10 cellular contexts compared by ENCODE assay signal in genomic region chr17:39702901-39703893, GRCh38. TPM values are rescaled to one million over a fixed set of nuclear protein-coding genes. Genes with fewer than 3 reads are reported as not detected.
DNase-seq lines count a peak whose midpoint lies in the region; ATAC-seq and TF ChIP-seq lines count a peak whose summit lies in the region.
"Had no signal": no experiment of that assay in that cellular context is flagged by ENCODE, and none has a peak within 500 bp of the region (broad histone marks: within the 10 kb centered on the region; RNA-seq: fewer than 3 reads in every experiment).

No MANE protein-coding gene starts in this region.

- DNase-seq in GM13977 (ENCODE audit: low spot score) (peak; percentile 80), NCI-H2196 treated with DMSO at 0.1 percent for 48 hours (lab: John Stamatoyannopoulos, UW; ENCODE audit: unreplicated experiment) (peak; percentile 3), left ventricle myocardium superior (peak; percentile 35), renal cortical epithelial cell (ENCODE audit: low read depth) (peak; percentile 50), OCI-M2 (lab: John Stamatoyannopoulos, UW; ENCODE audit: unreplicated experiment) (no peak)
- DNase-seq in activated T-cell treated with anti-CD3 and anti-CD28 coated beads, Interleukin-2, amount 50 U/mL, for 4 hours: no peak
- no peak for DNase-seq in activated CD4-positive, alpha-beta memory T cell treated with anti-CD3 and anti-CD28 coated beads, Interleukin-2, amount 10 ng/mL, durations not matched to agents 7 days and 5 days
- DNase-seq: activated T-cell treated with anti-CD3 and anti-CD28 coated beads, Interleukin-2, amount 50 U/mL, for 72 hours; testis had no signal

- no peak overlapping the region for H3K27ac Mint-ChIP-seq in activated CD4-positive, alpha-beta memory T cell treated with anti-CD3 and anti-CD28 coated beads, Interleukin-2, amount 10 ng/mL, durations not matched to agents 7 days and 5 days
- H3K27ac Mint-ChIP-seq: activated T-cell treated with anti-CD3 and anti-CD28 coated beads, Interleukin-2, amount 50 U/mL, for 72 hours had no signal

- TF ChIP-seq CTCF in GM13977 (IDR thresholded peaks at IDR 0.05; ENCODE audit: extremely low read depth, insufficient read depth, missing control alignments): no peak

- peaks cover 30% of the 10 kb centered on the region for H3K27me3 Mint-ChIP-seq in activated T-cell treated with anti-CD3 and anti-CD28 coated beads, Interleukin-2, amount 50 U/mL, for 4 hours (ENCODE audit: low read depth)
- peaks cover 42% of the 10 kb centered on the region for H3K27me3 Mint-ChIP-seq in activated CD4-positive, alpha-beta memory T cell treated with anti-CD3 and anti-CD28 coated beads, Interleukin-2, amount 10 ng/mL, durations not matched to agents 7 days and 5 days

- H3K4me1 Mint-ChIP-seq in activated T-cell treated with anti-CD3 and anti-CD28 coated beads, Interleukin-2, amount 50 U/mL, for 4 hours (ENCODE audit: low read depth): peaks cover 19% of the 10 kb centered on the region
- peaks cover 25% of the 10 kb centered on the region for H3K4me1 Mint-ChIP-seq in activated CD4-positive, alpha-beta memory T cell treated with anti-CD3 and anti-CD28 coated beads, Interleukin-2, amount 10 ng/mL, durations not matched to agents 7 days and 5 days

- H3K4me3 Mint-ChIP-seq in activated T-cell treated with anti-CD3 and anti-CD28 coated beads, Interleukin-2, amount 50 U/mL, for 4 hours: no peak overlapping the region
- H3K4me3 Mint-ChIP-seq in activated CD4-positive, alpha-beta memory T cell treated with anti-CD3 and anti-CD28 coated beads, Interleukin-2, amount 10 ng/mL, durations not matched to agents 7 days and 5 days: no peak overlapping the region
- H3K4me3 Mint-ChIP-seq: activated T-cell treated with anti-CD3 and anti-CD28 coated beads, Interleukin-2, amount 50 U/mL, for 72 hours had no signal

- H3K36me3 Mint-ChIP-seq in activated T-cell treated with anti-CD3 and anti-CD28 coated beads, Interleukin-2, amount 50 U/mL, for 4 hours (ENCODE audit: insufficient read depth): no peaks in the 10 kb centered on the region
- peaks cover 2% of the 10 kb centered on the region for H3K36me3 Mint-ChIP-seq in activated CD4-positive, alpha-beta memory T cell treated with anti-CD3 and anti-CD28 coated beads, Interleukin-2, amount 10 ng/mL, durations not matched to agents 7 days and 5 days (ENCODE audit: low read depth)

- POLR2A ChIA-PET in activated CD4-positive, alpha-beta memory T cell treated with anti-CD3 and anti-CD28 coated beads, Interleukin-2, amount 10 ng/mL, durations not matched to agents 7 days and 5 days (lab: Charles Lee): interaction anchor here (0.6 to 1.2 kb wide), 4 partner anchors 15 to 242 kb away, joined by 3 to 4 read pairs (median 4); partner anchors contain the start of genes CDK12, MIEN1 and PGAP3

- in situ Hi-C loops in GM13977 (cut with MboI; ENCODE audit: low pct_unique_long_range_greater_than_20kb, low sequenced_read_pairs, unreplicated experiment): no loop called here

- CTCF ChIA-PET in activated CD4-positive, alpha-beta memory T cell treated with anti-CD3 and anti-CD28 coated beads, Interleukin-2, amount 10 ng/mL, durations not matched to agents 7 days and 5 days (lab: Charles Lee): no interaction called here

- intact Hi-C loops in left ventricle myocardium superior (cut with micrococcal nuclease): no loop called here

- peak; percentile 5 for ATAC-seq in left ventricle myocardium superior
- ATAC-seq in activated T-cell treated with anti-CD3 and anti-CD28 coated beads, Interleukin-2, amount 50 U/mL, for 4 hours: no peak
- ATAC-seq in GM19397 (IDR thresholded peaks at IDR 0.05; ENCODE audit: unreplicated experiment): no peak
- ATAC-seq: activated T-cell treated with anti-CD3 and anti-CD28 coated beads, Interleukin-2, amount 50 U/mL, for 72 hours had no signal

- no peaks in the 10 kb centered on the region for H3K9me3 Mint-ChIP-seq in activated T-cell treated with anti-CD3 and anti-CD28 coated beads, Interleukin-2, amount 50 U/mL, for 4 hours
- H3K9me3 Mint-ChIP-seq in activated CD4-positive, alpha-beta memory T cell treated with anti-CD3 and anti-CD28 coated beads, Interleukin-2, amount 10 ng/mL, durations not matched to agents 7 days and 5 days: no peaks in the 10 kb centered on the region
- H3K9me3 Mint-ChIP-seq: activated T-cell treated with anti-CD3 and anti-CD28 coated beads, Interleukin-2, amount 50 U/mL, for 72 hours had no signal

RNA-seq across cellular contexts. Expression of gene ERBB2, which starts 3.3 kb away (rescaled TPM):
- total RNA-seq in left ventricle myocardium superior (75.8 TPM), renal cortical epithelial cell (28.5 and 121 TPM in 2 replicates)
- 1 to 10 TPM; 2.3 to 3.4 (median 2.9) TPM for total RNA-seq in activated T-cell treated with anti-CD3 and anti-CD28 coated beads, Interleukin-2, amount 50 U/mL, for 4 hours
- total RNA-seq in activated CD4-positive, alpha-beta memory T cell treated with anti-CD3 and anti-CD28 coated beads, Interleukin-2, amount 10 ng/mL, durations not matched to agents 7 days and 5 days: 1 to 10 TPM; 5.1 to 6.0 TPM

RNA-seq across cellular contexts. Expression of gene PGAP3, which starts 15.3 kb away (rescaled TPM):
- total RNA-seq in left ventricle myocardium superior (7.3 TPM), renal cortical epithelial cell (6.6 and 21.8 TPM in 2 replicates)
- 10 to 100 TPM; 14.6 to 16.5 (median 16.3) TPM for total RNA-seq in activated T-cell treated with anti-CD3 and anti-CD28 coated beads, Interleukin-2, amount 50 U/mL, for 4 hours
- 10 to 100 TPM; 14.0 to 14.2 TPM for total RNA-seq in activated CD4-positive, alpha-beta memory T cell treated with anti-CD3 and anti-CD28 coated beads, Interleukin-2, amount 10 ng/mL, durations not matched to agents 7 days and 5 days

RNA-seq across cellular contexts. Expression of gene MIEN1, which starts 27.1 kb away (rescaled TPM):
- total RNA-seq in left ventricle myocardium superior (49.3 TPM), renal cortical epithelial cell (12.7 and 17.7 TPM in 2 replicates)
- 10 to 100 TPM; 43.2 to 48.6 (median 45.7) TPM for total RNA-seq in activated T-cell treated with anti-CD3 and anti-CD28 coated beads, Interleukin-2, amount 50 U/mL, for 4 hours
- total RNA-seq in activated CD4-positive, alpha-beta memory T cell treated with anti-CD3 and anti-CD28 coated beads, Interleukin-2, amount 10 ng/mL, durations not matched to agents 7 days and 5 days: 10 to 100 TPM; 40.1 to 45.1 TPM

RNA-seq across cellular contexts. Expression of gene GRB7, which starts 34.5 kb away (rescaled TPM):
- total RNA-seq in left ventricle myocardium superior (5.1 TPM), renal cortical epithelial cell (10.8 and 25.7 TPM in 2 replicates)
- under 1 TPM; 0.43 to 0.73 (median 0.47) TPM for total RNA-seq in activated T-cell treated with anti-CD3 and anti-CD28 coated beads, Interleukin-2, amount 50 U/mL, for 4 hours
- under 1 TPM; 0.30 to 0.40 TPM for total RNA-seq in activated CD4-positive, alpha-beta memory T cell treated with anti-CD3 and anti-CD28 coated beads, Interleukin-2, amount 10 ng/mL, durations not matched to agents 7 days and 5 days

RNA-seq across cellular contexts. Expression of gene PNMT, which starts 34.9 kb away (rescaled TPM):
- 5.8 TPM for total RNA-seq in left ventricle myocardium superior
- 0.25 TPM in 1 of 2 replicates, not detected in the other for total RNA-seq in renal cortical epithelial cell
- not detected for total RNA-seq in activated T-cell treated with anti-CD3 and anti-CD28 coated beads, Interleukin-2, amount 50 U/mL, for 4 hours
- not detected for total RNA-seq in activated CD4-positive, alpha-beta memory T cell treated with anti-CD3 and anti-CD28 coated beads, Interleukin-2, amount 10 ng/mL, durations not matched to agents 7 days and 5 days

Comparison
In these comparisons a context has a peak if more than half of its experiments do, and no peak if none do; other contexts are left out.
1. DNase-seq: peak in GM13977 (single experiment), NCI-H2196 treated with DMSO at 0.1 percent for 48 hours (single experiment), left ventricle myocardium superior (single experiment) and renal cortical epithelial cell (single experiment); none in activated T-cell treated with anti-CD3 and anti-CD28 coated beads, Interleukin-2, amount 50 U/mL, for 4 hours (single experiment), OCI-M2 (single experiment) and activated CD4-positive, alpha-beta memory T cell treated with anti-CD3 and anti-CD28 coated beads, Interleukin-2, amount 10 ng/mL, durations not matched to agents 7 days and 5 days (single experiment).